30 cellular contexts compared by ENCODE assay signal in the genomic region with DNA sequence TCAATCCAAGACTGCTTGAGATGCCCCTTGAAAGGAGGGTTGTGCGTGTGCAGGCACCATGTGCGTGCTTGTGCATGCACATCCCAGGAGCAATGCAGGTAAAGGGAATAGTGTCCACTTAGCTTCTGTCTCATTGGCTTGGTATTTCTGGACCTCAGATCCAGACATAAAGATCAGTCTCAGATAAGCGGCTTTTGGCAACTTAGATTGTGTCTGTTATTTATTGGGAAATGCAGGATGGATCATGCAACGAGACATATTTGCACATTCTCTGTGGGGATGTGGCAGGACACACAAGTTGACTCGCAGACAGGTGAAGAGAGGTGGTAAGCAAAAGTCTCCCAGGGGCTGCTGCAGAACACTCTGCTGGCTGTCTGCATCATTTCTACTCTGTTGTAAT.
"Had no signal": no experiment of that assay in that cellular context is flagged by ENCODE, and none has a peak within 500 bp of the region (broad histone marks: within the 10 kb centered on the region; RNA-seq: fewer than 3 reads in every experiment).

No MANE protein-coding gene starts in this region.

- H2AFZ ChIP-seq: PC-9 had no signal

- H3K4me3 Mint-ChIP-seq: activated CD4-positive, alpha-beta memory T cell treated with anti-CD3 and anti-CD28 coated beads for 36 hours; activated naive CD4-positive, alpha-beta T cell treated with anti-CD3 and anti-CD28 coated beads for 36 hours; activated T-cell treated with anti-CD3 and anti-CD28 coated beads, Interleukin-2, amount 50 U/mL, for 4 hours; activated T-helper 1 cell treated with anti-CD3 and anti-CD28 coated beads, Interleukin-12 subunit alpha, Interleukin-12 subunit beta, Interleukin-2, Interleukin-4 antibody, amounts not matched to agents 30 ng/mL and 10 ng/mL and 1 ng/mL, durations not matched to agents 14 hours and 24 hours and 36 hours; brain; central memory CD8-positive, alpha-beta T cell had no signal

- H3K27ac ChIP-seq: adrenal gland, cardiac muscle cell, PC-9, RWPE1 had no signal

- H3K4me3 ChIP-seq: adrenal gland, cardiac muscle cell, PC-9 had no signal

- H3K9me3 Mint-ChIP-seq: activated CD4-positive, alpha-beta memory T cell treated with anti-CD3 and anti-CD28 coated beads for 36 hours; activated naive CD4-positive, alpha-beta T cell treated with anti-CD3 and anti-CD28 coated beads for 36 hours; activated T-cell treated with anti-CD3 and anti-CD28 coated beads, Interleukin-2, amount 50 U/mL, for 4 hours; central memory CD8-positive, alpha-beta T cell had no signal

- H3K36me3 ChIP-seq: adrenal gland, cardiac muscle cell had no signal

- H3K36me3 Mint-ChIP-seq: activated CD4-positive, alpha-beta memory T cell treated with anti-CD3 and anti-CD28 coated beads for 36 hours had no signal

- ATAC-seq: activated CD4-positive, CD25-positive, alpha-beta regulatory T cell treated with anti-CD3 and anti-CD28 coated beads, Interleukin-2, amount 50 U/mL, for 24 hours; activated naive CD4-positive, alpha-beta T cell treated with anti-CD3 and anti-CD28 coated beads, Interleukin-2, amount 50 U/mL, for 72 hours; activated T-cell treated with anti-CD3 and anti-CD28 coated beads, Interleukin-2, amount 50 U/mL, for 4 hours had no signal

- H3K27me3 Mint-ChIP-seq: brain; central memory CD8-positive, alpha-beta T cell had no signal

- H3K27me3 ChIP-seq: cardiac muscle cell had no signal

- DNase-seq: activated CD4-positive, alpha-beta memory T cell treated with anti-CD3 and anti-CD28 coated beads for 36 hours; activated CD4-positive, alpha-beta T cell treated with anti-CD3 and anti-CD28 coated beads for 4 hours; activated CD4-positive, alpha-beta T cell treated with anti-CD3 and anti-CD28 coated beads, Interleukin-2, amount 50 U/mL, for 1 hour; activated CD8-positive, alpha-beta memory T cell treated with anti-CD3 and anti-CD28 coated beads, Interleukin-2, amount 50 U/mL, for 4 hours; activated gamma-delta T cell treated with Interleukin-2 at 50 U/mL for 16 hours; activated naive CD4-positive, alpha-beta T cell treated with anti-CD3 and anti-CD28 coated beads for 36 hours; activated T-cell treated with anti-CD3 and anti-CD28 coated beads for 4 hours; activated T-cell treated with anti-CD3 and anti-CD28 coated beads, Interleukin-2, amount 50 U/mL, for 4 hours; adrenal gland; anterior cingulate cortex; Karpas-422; KBM-7; NCI-H1105 treated with DMSO at 0.1 percent for 48 hours; NCI-H1436; NCI-H1694; NCI-H2029; NCI-H345; NCI-H524 treated with DMSO at 0.1 percent for 48 hours; PC-9; Right ventricle myocardium superior; SW 1271; T-helper 1 cell; T1000 had no signal

- H3K4me2 ChIP-seq: PC-9 had no signal

- H3K9me3 ChIP-seq: adrenal gland had no signal

- H3K27ac Mint-ChIP-seq: activated CD4-positive, alpha-beta memory T cell treated with anti-CD3 and anti-CD28 coated beads for 36 hours; activated naive CD4-positive, alpha-beta T cell treated with anti-CD3 and anti-CD28 coated beads for 36 hours; activated naive CD4-positive, alpha-beta T cell treated with anti-CD3 and anti-CD28 coated beads, Interleukin-2, amount 50 U/mL, for 72 hours; activated T-helper 1 cell treated with anti-CD3 and anti-CD28 coated beads, Interleukin-12 subunit alpha, Interleukin-12 subunit beta, Interleukin-2, Interleukin-4 antibody, amounts not matched to agents 30 ng/mL and 10 ng/mL and 1 ng/mL, durations not matched to agents 14 hours and 24 hours and 36 hours had no signal
